In the genomic region with DNA sequence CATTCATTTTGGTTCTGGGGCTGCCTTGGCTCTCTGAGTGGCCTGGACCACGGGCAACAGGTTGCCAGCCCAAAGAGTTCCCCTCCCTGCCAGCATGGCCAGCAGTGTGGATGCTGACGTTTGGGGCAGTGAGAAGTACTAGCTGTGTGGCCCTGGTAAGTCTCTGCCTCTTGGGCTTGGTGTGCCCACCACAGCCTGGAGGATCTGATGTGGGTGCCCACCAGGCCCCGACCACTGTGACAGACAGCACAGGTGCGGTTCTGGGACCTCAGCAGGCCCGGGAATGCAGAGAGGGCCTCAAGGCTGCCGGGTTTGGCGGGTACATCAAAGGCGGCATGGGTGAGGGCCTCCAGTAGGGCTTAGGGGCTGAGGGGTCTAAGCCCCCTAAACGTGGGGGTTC, we compare ENCODE assay signal across 15 cellular contexts. TPM values are rescaled to one million over a fixed set of nuclear protein-coding genes. Genes with fewer than 3 reads are reported as not detected.
DNase-seq lines count a peak whose midpoint lies in the region; ATAC-seq and TF ChIP-seq lines count a peak whose summit lies in the region.
"Had no signal": no experiment of that assay in that cellular context is flagged by ENCODE, and none has a peak within 500 bp of the region (broad histone marks: within the 10 kb centered on the region; RNA-seq: fewer than 3 reads in every experiment).

No MANE protein-coding gene starts in this region.

- intact Hi-C loops in activated CD8-positive, alpha-beta T cell treated with anti-CD3 and anti-CD28 coated beads for 36 hours (cut with micrococcal nuclease), result no loop called here
- intact Hi-C loops in sigmoid colon (cut with DNase I), result no loop called here

- peaks cover 0 to 10% (median 9%) of the 10 kb centered on the region in 4 donors for H3K4me1 ChIP-seq in sigmoid colon
- H3K4me1 ChIP-seq: BLaER1 had no signal

- H3K4me3 ChIP-seq in sigmoid colon, result no peak overlapping the region
- H3K4me3 ChIP-seq: BLaER1 had no signal

- no peaks in the 10 kb centered on the region for H3K27me3 ChIP-seq in sigmoid colon
- H3K27me3 ChIP-seq: BLaER1 had no signal

- TF ChIP-seq POLR2A in sigmoid colon (IDR thresholded peaks at IDR 0.05), result no peak

- no peak for TF ChIP-seq CTCF in activated CD8-positive, alpha-beta T cell treated with anti-CD3 and anti-CD28 coated beads for 36 hours (IDR thresholded peaks at IDR 0.05)
- no peak for TF ChIP-seq CTCF in glutamatergic neuron (IDR thresholded peaks at IDR 0.05; ENCODE audit: partially characterized antibody, unreplicated experiment)
- no peak for TF ChIP-seq CTCF in sigmoid colon (IDR thresholded peaks at IDR 0.05)
- no peak for TF ChIP-seq CTCF in endothelial cell (IDR thresholded peaks at IDR 0.05; ENCODE audit: unreplicated experiment)

- peak; percentile 19 for ATAC-seq in activated CD8-positive, alpha-beta T cell treated with anti-CD3 and anti-CD28 coated beads, Interleukin-2, amount 10 ng/mL, durations not matched to agents 7 days and 5 days
- no peak for ATAC-seq in activated CD8-positive, alpha-beta T cell treated with anti-CD3 and anti-CD28 coated beads for 36 hours

- no peak overlapping the region for H3K27ac ChIP-seq in sigmoid colon
- H3K27ac ChIP-seq: 22Rv1, BLaER1 had no signal

- CTCF ChIA-PET in activated CD8-positive, alpha-beta T cell treated with anti-CD3 and anti-CD28 coated beads, Interleukin-2, amount 10 ng/mL, durations not matched to agents 7 days and 5 days (lab: Charles Lee), result no interaction called here
- CTCF ChIA-PET in activated CD8-positive, alpha-beta T cell treated with anti-CD3 and anti-CD28 coated beads for 36 hours (lab: Charles Lee), result no interaction called here
- CTCF ChIA-PET in activated CD4-positive, alpha-beta memory T cell treated with anti-CD3 and anti-CD28 coated beads, Interleukin-2, amount 10 ng/mL, durations not matched to agents 7 days and 5 days (lab: Charles Lee), result no interaction called here

- no peak for TF ChIP-seq EP300 in sigmoid colon (IDR thresholded peaks at IDR 0.05)

- no peaks in the 10 kb centered on the region for H3K4me1 Mint-ChIP-seq in activated CD8-positive, alpha-beta T cell treated with anti-CD3 and anti-CD28 coated beads, Interleukin-2, amount 10 ng/mL, durations not matched to agents 7 days and 5 days (ENCODE audit: low read depth)
- H3K4me1 Mint-ChIP-seq in activated CD8-positive, alpha-beta T cell treated with anti-CD3 and anti-CD28 coated beads for 36 hours (ENCODE audit: low read depth), result no peaks in the 10 kb centered on the region
- H3K4me1 Mint-ChIP-seq in glutamatergic neuron (ENCODE audit: low read depth, unreplicated experiment) (no peaks in the 10 kb centered on the region), endothelial cell (ENCODE audit: unreplicated experiment) (peaks cover 3% of the 10 kb centered on the region)
- H3K4me1 Mint-ChIP-seq in activated CD4-positive, alpha-beta memory T cell treated with anti-CD3 and anti-CD28 coated beads, Interleukin-2, amount 10 ng/mL, durations not matched to agents 7 days and 5 days, result no peaks in the 10 kb centered on the region
- H3K4me1 Mint-ChIP-seq: CD4-positive, CD25-positive, alpha-beta regulatory T cell had no signal

- no peaks in the 10 kb centered on the region for H3K36me3 ChIP-seq in sigmoid colon
- H3K36me3 ChIP-seq: BLaER1 had no signal

- H3K27ac Mint-ChIP-seq in activated CD8-positive, alpha-beta T cell treated with anti-CD3 and anti-CD28 coated beads, Interleukin-2, amount 10 ng/mL, durations not matched to agents 7 days and 5 days, result no peak overlapping the region
- H3K27ac Mint-ChIP-seq in activated CD8-positive, alpha-beta T cell treated with anti-CD3 and anti-CD28 coated beads for 36 hours, result no peak overlapping the region
- peak overlapping the region; percentile 17 for H3K27ac Mint-ChIP-seq in glutamatergic neuron (ENCODE audit: unreplicated experiment)
- H3K27ac Mint-ChIP-seq in endothelial cell (ENCODE audit: unreplicated experiment), result no peak overlapping the region
- H3K27ac Mint-ChIP-seq in activated CD4-positive, alpha-beta memory T cell treated with anti-CD3 and anti-CD28 coated beads, Interleukin-2, amount 10 ng/mL, durations not matched to agents 7 days and 5 days, result no peak overlapping the region
- H3K27ac Mint-ChIP-seq: CD4-positive, CD25-positive, alpha-beta regulatory T cell; H9 had no signal

- no peaks in the 10 kb centered on the region for H3K9me3 ChIP-seq in sigmoid colon
- H3K9me3 ChIP-seq: BLaER1 had no signal

- no peak for DNase-seq in activated CD8-positive, alpha-beta T cell treated with anti-CD3 and anti-CD28 coated beads, Interleukin-2, amount 10 ng/mL, durations not matched to agents 7 days and 5 days
- DNase-seq in activated CD8-positive, alpha-beta T cell treated with anti-CD3 and anti-CD28 coated beads for 36 hours, result no peak
- DNase-seq in glutamatergic neuron (no peak), sigmoid colon (peak; percentile 48), endothelial cell (ENCODE audit: low spot score) (no peak), NCI-H1417 treated with DMSO at 0.1 percent for 48 hours (lab: John Stamatoyannopoulos, UW) (no peak)
- no peak for DNase-seq in activated CD4-positive, alpha-beta memory T cell treated with anti-CD3 and anti-CD28 coated beads, Interleukin-2, amount 10 ng/mL, durations not matched to agents 7 days and 5 days
- DNase-seq: AML-193; CD4-positive, CD25-positive, alpha-beta regulatory T cell; DMS 273 treated with DMSO at 0.1 percent for 48 hours; GOT3; H9; IMR-90 had no signal

- no peaks in the 10 kb centered on the region for H3K27me3 Mint-ChIP-seq in activated CD8-positive, alpha-beta T cell treated with anti-CD3 and anti-CD28 coated beads, Interleukin-2, amount 10 ng/mL, durations not matched to agents 7 days and 5 days (ENCODE audit: low read depth)
- no peaks in the 10 kb centered on the region for H3K27me3 Mint-ChIP-seq in activated CD8-positive, alpha-beta T cell treated with anti-CD3 and anti-CD28 coated beads for 36 hours
- H3K27me3 Mint-ChIP-seq in glutamatergic neuron (ENCODE audit: unreplicated experiment) (peaks cover 6% of the 10 kb centered on the region), endothelial cell (ENCODE audit: unreplicated experiment) (peaks cover 5% of the 10 kb centered on the region)
- H3K27me3 Mint-ChIP-seq in activated CD4-positive, alpha-beta memory T cell treated with anti-CD3 and anti-CD28 coated beads, Interleukin-2, amount 10 ng/mL, durations not matched to agents 7 days and 5 days, result no peaks in the 10 kb centered on the region
- H3K27me3 Mint-ChIP-seq: CD4-positive, CD25-positive, alpha-beta regulatory T cell had no signal

- no peaks in the 10 kb centered on the region for H3K36me3 Mint-ChIP-seq in activated CD8-positive, alpha-beta T cell treated with anti-CD3 and anti-CD28 coated beads, Interleukin-2, amount 10 ng/mL, durations not matched to agents 7 days and 5 days (ENCODE audit: low read depth)
- H3K36me3 Mint-ChIP-seq in activated CD8-positive, alpha-beta T cell treated with anti-CD3 and anti-CD28 coated beads for 36 hours (ENCODE audit: low read depth), result no peaks in the 10 kb centered on the region
- no peaks in the 10 kb centered on the region for H3K36me3 Mint-ChIP-seq in glutamatergic neuron (ENCODE audit: unreplicated experiment)
- H3K36me3 Mint-ChIP-seq in endothelial cell (ENCODE audit: low read depth, unreplicated experiment), result no peaks in the 10 kb centered on the region
- no peaks in the 10 kb centered on the region for H3K36me3 Mint-ChIP-seq in activated CD4-positive, alpha-beta memory T cell treated with anti-CD3 and anti-CD28 coated beads, Interleukin-2, amount 10 ng/mL, durations not matched to agents 7 days and 5 days (ENCODE audit: low read depth)
- H3K36me3 Mint-ChIP-seq: CD4-positive, CD25-positive, alpha-beta regulatory T cell had no signal

- POLR2A ChIA-PET in activated CD8-positive, alpha-beta T cell treated with anti-CD3 and anti-CD28 coated beads, Interleukin-2, amount 10 ng/mL, durations not matched to agents 7 days and 5 days (lab: Charles Lee), result no interaction called here
- POLR2A ChIA-PET in activated CD8-positive, alpha-beta T cell treated with anti-CD3 and anti-CD28 coated beads for 36 hours (lab: Charles Lee), result no interaction called here
- POLR2A ChIA-PET in activated CD4-positive, alpha-beta memory T cell treated with anti-CD3 and anti-CD28 coated beads, Interleukin-2, amount 10 ng/mL, durations not matched to agents 7 days and 5 days (lab: Charles Lee), result no interaction called here

- H3K9me3 Mint-ChIP-seq in activated CD8-positive, alpha-beta T cell treated with anti-CD3 and anti-CD28 coated beads, Interleukin-2, amount 10 ng/mL, durations not matched to agents 7 days and 5 days (ENCODE audit: insufficient read depth), result no peaks in the 10 kb centered on the region
- no peaks in the 10 kb centered on the region for H3K9me3 Mint-ChIP-seq in activated CD8-positive, alpha-beta T cell treated with anti-CD3 and anti-CD28 coated beads for 36 hours
- peaks cover 2% of the 10 kb centered on the region for H3K9me3 Mint-ChIP-seq in glutamatergic neuron (ENCODE audit: unreplicated experiment)
- no peaks in the 10 kb centered on the region for H3K9me3 Mint-ChIP-seq in endothelial cell (ENCODE audit: unreplicated experiment)
- H3K9me3 Mint-ChIP-seq in activated CD4-positive, alpha-beta memory T cell treated with anti-CD3 and anti-CD28 coated beads, Interleukin-2, amount 10 ng/mL, durations not matched to agents 7 days and 5 days, result no peaks in the 10 kb centered on the region
- H3K9me3 Mint-ChIP-seq: CD4-positive, CD25-positive, alpha-beta regulatory T cell; H9 had no signal

- H3K4me3 Mint-ChIP-seq in activated CD8-positive, alpha-beta T cell treated with anti-CD3 and anti-CD28 coated beads, Interleukin-2, amount 10 ng/mL, durations not matched to agents 7 days and 5 days, result no peak overlapping the region
- H3K4me3 Mint-ChIP-seq in activated CD8-positive, alpha-beta T cell treated with anti-CD3 and anti-CD28 coated beads for 36 hours, result no peak overlapping the region
- H3K4me3 Mint-ChIP-seq in glutamatergic neuron (ENCODE audit: unreplicated experiment), result no peak overlapping the region
- H3K4me3 Mint-ChIP-seq in endothelial cell (ENCODE audit: unreplicated experiment), result no peak overlapping the region
- H3K4me3 Mint-ChIP-seq in activated CD4-positive, alpha-beta memory T cell treated with anti-CD3 and anti-CD28 coated beads, Interleukin-2, amount 10 ng/mL, durations not matched to agents 7 days and 5 days, result no peak overlapping the region
- H3K4me3 Mint-ChIP-seq: CD4-positive, CD25-positive, alpha-beta regulatory T cell; H9 had no signal

- WGBS in sigmoid colon, 2 donors, result 79% methylated on average over 9 of the region's 9 CpGs

RNA-seq across cellular contexts. Expression of a gene that starts 33.6 kb away (rescaled TPM):
- total RNA-seq in activated CD8-positive, alpha-beta T cell treated with anti-CD3 and anti-CD28 coated beads, Interleukin-2, amount 10 ng/mL, durations not matched to agents 7 days and 5 days, result not detected
- under 1 TPM; 0.20 to 0.31 TPM for total RNA-seq in activated CD8-positive, alpha-beta T cell treated with anti-CD3 and anti-CD28 coated beads for 36 hours
- total RNA-seq in glutamatergic neuron (ENCODE audit: unreplicated experiment), result 0.76 TPM
- total RNA-seq in sigmoid colon, result 1 to 10 TPM; 1.6 to 5.8 (median 3.5) TPM
- polyA plus RNA-seq in sigmoid colon, result 1 to 10 TPM; 6.0 to 7.2 (median 6.3) TPM
- total RNA-seq in endothelial cell (ENCODE audit: unreplicated experiment), result 0.87 TPM
- under 1 TPM in 1 of 2 experiments, not detected in 1; 0.18 TPM for total RNA-seq in activated CD4-positive, alpha-beta memory T cell treated with anti-CD3 and anti-CD28 coated beads, Interleukin-2, amount 10 ng/mL, durations not matched to agents 7 days and 5 days
- total RNA-seq: CD4-positive, CD25-positive, alpha-beta regulatory T cell; H9 had no signal
- polyA plus RNA-seq: CD4-positive, CD25-positive, alpha-beta regulatory T cell had no signal
